ENCODE assay signal across 25 cellular contexts in the genomic region with DNA sequence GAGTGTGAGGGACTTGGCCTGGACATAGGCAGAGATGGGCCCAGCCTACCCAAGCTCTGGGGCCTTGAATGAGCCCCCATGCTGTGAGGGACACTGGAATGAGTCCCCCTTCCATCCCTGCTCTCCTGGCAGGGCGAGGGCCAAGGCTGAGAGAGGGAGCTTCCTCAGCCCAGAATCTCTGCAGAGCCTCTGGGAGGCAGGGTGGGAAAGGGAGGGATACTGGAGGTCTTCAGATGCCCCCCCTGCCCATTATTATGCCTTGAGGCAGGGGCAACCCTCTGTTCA.
"Had no signal": no experiment of that assay in that cellular context is flagged by ENCODE, and none has a peak within 500 bp of the region (broad histone marks: within the 10 kb centered on the region; RNA-seq: fewer than 3 reads in every experiment).

No MANE protein-coding gene starts in this region.

- DNase-seq: activated CD4-positive, alpha-beta memory T cell treated with anti-CD3 and anti-CD28 coated beads for 36 hours; activated CD4-positive, alpha-beta T cell treated with anti-CD3 and anti-CD28 coated beads for 36 hours; activated CD4-positive, alpha-beta T cell treated with anti-CD3 and anti-CD28 coated beads, Interleukin-2, amount 10 ng/mL, durations not matched to agents 24 days and 14 days; activated CD4-positive, CD25-positive, alpha-beta regulatory T cell; activated CD4-positive, CD25-positive, alpha-beta regulatory T cell treated with anti-CD3 and anti-CD28 coated beads, Interleukin-2, amount 50 U/mL, for 72 hours; activated CD8-positive, alpha-beta memory T cell treated with anti-CD3 and anti-CD28 coated beads, Interleukin-2, amount 10 ng/mL, durations not matched to agents 7 days and 5 days; activated CD8-positive, alpha-beta memory T cell treated with anti-CD3 and anti-CD28 coated beads, Interleukin-2, amount 50 U/mL, for 4 hours; activated CD8-positive, alpha-beta T cell treated with anti-CD3 and anti-CD28 coated beads, Interleukin-2, amount 10 ng/mL, durations not matched to agents 7 days and 5 days; activated effector memory CD4-positive, alpha-beta T cell treated with anti-CD3 and anti-CD28 coated beads, Interleukin-2, amount 50 U/mL, for 16 hours; activated naive CD4-positive, alpha-beta T cell treated with anti-CD3 and anti-CD28 coated beads for 36 hours; activated naive CD8-positive, alpha-beta T cell treated with anti-CD3 and anti-CD28 coated beads, Interleukin-2, amount 10 ng/mL, durations not matched to agents 7 days and 5 days; activated T-cell treated with anti-CD3 and anti-CD28 coated beads, Interleukin-2, amount 50 U/mL, for 1 hour; activated T-cell treated with anti-CD3 and anti-CD28 coated beads, Interleukin-2, amount 50 U/mL, for 48 hours; dorsolateral prefrontal cortex; effector memory CD4-positive, alpha-beta T cell; endodermal cell; foreskin fibroblast; head of caudate nucleus; T-helper 1 cell; T-helper 17 cell; T1000; WERI-Rb-1 had no signal

- H3K36me3 ChIP-seq: ascending aorta, breast epithelium, WERI-Rb-1 had no signal

- H3K4me3 ChIP-seq: ascending aorta, breast epithelium, coronary artery, dorsolateral prefrontal cortex had no signal

- H3K27ac ChIP-seq: ascending aorta, breast epithelium, coronary artery, dorsolateral prefrontal cortex, WERI-Rb-1 had no signal

- H3K27me3 ChIP-seq: ascending aorta had no signal

- H3K9me3 ChIP-seq: ascending aorta, breast epithelium had no signal

- H3K4me1 ChIP-seq: breast epithelium had no signal
